2 cellular contexts compared by ENCODE assay signal in the genomic region with DNA sequence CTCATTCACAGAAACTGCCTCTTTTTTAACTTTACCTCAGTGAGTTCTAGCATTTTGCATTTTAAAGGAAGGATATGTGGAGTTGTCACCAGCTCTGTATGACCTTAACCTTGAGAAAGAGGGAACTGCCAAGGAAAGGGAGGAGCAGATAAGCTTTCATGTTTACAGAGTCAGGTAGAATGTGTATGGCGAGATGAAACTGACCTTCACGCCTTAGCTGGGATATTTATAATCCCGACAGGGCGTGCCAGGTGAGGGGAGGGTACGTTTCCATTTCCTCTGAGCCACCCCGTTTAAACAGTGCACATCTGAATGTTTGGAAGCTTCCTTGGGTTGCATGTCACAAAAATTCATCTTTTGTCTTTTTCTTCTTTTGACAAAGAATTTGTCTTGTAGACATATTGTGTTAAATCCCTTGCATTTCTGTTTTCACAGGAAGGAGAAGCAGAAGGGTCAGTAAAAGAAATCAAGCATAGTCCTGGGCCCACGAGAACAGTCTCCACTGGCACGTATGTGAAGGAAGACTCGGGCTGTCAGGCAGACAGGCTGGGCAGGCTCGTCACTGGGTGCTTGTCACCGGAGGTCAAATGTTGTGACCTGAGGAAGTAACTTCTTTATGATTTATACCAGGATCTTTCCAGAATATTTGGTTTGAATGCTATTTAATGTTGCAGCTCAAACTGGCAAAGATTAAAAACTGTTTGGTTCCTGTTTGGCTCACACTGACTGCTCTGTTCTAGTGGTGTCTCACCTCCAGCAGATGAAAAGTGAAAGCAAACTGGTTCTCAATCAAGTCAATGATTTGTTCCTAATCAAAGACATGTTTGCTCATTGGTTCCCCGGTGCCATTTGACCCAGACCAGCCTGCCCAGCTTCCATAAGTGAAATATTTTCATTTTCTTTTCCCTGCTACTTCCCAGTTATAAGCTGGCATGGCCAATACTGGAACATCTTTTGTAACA.
A peak's percentile ranks its signal among the peaks of the same experiment; 100 is the strongest.
TF ChIP-seq lines count a peak whose summit lies in the region.

No MANE protein-coding gene starts in this region.

TF ChIP-seq in liver, 16 proteins besides CTCF, POLR2A, EP300 and RAD21:
- TF ChIP-seq FOXA1 (IDR thresholded peaks at IDR 0.05): no peak
- TF ChIP-seq, protein P1, sequence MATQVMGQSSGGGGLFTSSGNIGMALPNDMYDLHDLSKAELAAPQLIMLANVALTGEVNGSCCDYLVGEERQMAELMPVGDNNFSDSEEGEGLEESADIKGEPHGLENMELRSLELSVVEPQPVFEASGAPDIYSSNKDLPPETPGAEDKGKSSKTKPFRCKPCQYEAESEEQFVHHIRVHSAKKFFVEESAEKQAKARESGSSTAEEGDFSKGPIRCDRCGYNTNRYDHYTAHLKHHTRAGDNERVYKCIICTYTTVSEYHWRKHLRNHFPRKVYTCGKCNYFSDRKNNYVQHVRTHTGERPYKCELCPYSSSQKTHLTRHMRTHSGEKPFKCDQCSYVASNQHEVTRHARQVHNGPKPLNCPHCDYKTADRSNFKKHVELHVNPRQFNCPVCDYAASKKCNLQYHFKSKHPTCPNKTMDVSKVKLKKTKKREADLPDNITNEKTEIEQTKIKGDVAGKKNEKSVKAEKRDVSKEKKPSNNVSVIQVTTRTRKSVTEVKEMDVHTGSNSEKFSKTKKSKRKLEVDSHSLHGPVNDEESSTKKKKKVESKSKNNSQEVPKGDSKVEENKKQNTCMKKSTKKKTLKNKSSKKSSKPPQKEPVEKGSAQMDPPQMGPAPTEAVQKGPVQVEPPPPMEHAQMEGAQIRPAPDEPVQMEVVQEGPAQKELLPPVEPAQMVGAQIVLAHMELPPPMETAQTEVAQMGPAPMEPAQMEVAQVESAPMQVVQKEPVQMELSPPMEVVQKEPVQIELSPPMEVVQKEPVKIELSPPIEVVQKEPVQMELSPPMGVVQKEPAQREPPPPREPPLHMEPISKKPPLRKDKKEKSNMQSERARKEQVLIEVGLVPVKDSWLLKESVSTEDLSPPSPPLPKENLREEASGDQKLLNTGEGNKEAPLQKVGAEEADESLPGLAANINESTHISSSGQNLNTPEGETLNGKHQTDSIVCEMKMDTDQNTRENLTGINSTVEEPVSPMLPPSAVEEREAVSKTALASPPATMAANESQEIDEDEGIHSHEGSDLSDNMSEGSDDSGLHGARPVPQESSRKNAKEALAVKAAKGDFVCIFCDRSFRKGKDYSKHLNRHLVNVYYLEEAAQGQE (IDR thresholded peaks at IDR 0.05): no peak
- TF ChIP-seq NR2F2 (IDR thresholded peaks at IDR 0.05): peak; percentile 55
- TF ChIP-seq RXRA (IDR thresholded peaks at IDR 0.05): peak in 1 of 2 donors; percentile 12
- TF ChIP-seq HNF4A (conservative IDR thresholded peaks at IDR 0.05): peak in 1 of 2 donors; percentile 18
- TF ChIP-seq, protein P2, sequence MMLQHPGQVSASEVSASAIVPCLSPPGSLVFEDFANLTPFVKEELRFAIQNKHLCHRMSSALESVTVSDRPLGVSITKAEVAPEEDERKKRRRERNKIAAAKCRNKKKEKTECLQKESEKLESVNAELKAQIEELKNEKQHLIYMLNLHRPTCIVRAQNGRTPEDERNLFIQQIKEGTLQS (IDR thresholded peaks at IDR 0.05): no peak
- TF ChIP-seq, protein P3, sequence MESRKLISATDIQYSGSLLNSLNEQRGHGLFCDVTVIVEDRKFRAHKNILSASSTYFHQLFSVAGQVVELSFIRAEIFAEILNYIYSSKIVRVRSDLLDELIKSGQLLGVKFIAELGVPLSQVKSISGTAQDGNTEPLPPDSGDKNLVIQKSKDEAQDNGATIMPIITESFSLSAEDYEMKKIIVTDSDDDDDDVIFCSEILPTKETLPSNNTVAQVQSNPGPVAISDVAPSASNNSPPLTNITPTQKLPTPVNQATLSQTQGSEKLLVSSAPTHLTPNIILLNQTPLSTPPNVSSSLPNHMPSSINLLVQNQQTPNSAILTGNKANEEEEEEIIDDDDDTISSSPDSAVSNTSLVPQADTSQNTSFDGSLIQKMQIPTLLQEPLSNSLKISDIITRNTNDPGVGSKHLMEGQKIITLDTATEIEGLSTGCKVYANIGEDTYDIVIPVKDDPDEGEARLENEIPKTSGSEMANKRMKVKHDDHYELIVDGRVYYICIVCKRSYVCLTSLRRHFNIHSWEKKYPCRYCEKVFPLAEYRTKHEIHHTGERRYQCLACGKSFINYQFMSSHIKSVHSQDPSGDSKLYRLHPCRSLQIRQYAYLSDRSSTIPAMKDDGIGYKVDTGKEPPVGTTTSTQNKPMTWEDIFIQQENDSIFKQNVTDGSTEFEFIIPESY (IDR thresholded peaks at IDR 0.05): no peak
- TF ChIP-seq SP1 (IDR thresholded peaks at IDR 0.05): peak; percentile 59

TF ChIP-seq in HepG2, 621 proteins besides CTCF, POLR2A, EP300 and RAD21:
- no peak for TF ChIP-seq ZFP41 (CRISPR knock-in tag; IDR thresholded peaks at IDR 0.05; ENCODE audit: borderline replicate concordance)
- TF ChIP-seq POLR2AphosphoS5 (IDR thresholded peaks at IDR 0.05; ENCODE audit: low read depth, low read length): no peak
- TF ChIP-seq NFE2L2 (IDR thresholded peaks at IDR 0.05; ENCODE audit: low read length): no peak
- no peak for TF ChIP-seq ISX (CRISPR knock-in tag; conservative IDR thresholded peaks at IDR 0.05)
